9 cellular contexts compared by ENCODE assay signal in the genomic region with DNA sequence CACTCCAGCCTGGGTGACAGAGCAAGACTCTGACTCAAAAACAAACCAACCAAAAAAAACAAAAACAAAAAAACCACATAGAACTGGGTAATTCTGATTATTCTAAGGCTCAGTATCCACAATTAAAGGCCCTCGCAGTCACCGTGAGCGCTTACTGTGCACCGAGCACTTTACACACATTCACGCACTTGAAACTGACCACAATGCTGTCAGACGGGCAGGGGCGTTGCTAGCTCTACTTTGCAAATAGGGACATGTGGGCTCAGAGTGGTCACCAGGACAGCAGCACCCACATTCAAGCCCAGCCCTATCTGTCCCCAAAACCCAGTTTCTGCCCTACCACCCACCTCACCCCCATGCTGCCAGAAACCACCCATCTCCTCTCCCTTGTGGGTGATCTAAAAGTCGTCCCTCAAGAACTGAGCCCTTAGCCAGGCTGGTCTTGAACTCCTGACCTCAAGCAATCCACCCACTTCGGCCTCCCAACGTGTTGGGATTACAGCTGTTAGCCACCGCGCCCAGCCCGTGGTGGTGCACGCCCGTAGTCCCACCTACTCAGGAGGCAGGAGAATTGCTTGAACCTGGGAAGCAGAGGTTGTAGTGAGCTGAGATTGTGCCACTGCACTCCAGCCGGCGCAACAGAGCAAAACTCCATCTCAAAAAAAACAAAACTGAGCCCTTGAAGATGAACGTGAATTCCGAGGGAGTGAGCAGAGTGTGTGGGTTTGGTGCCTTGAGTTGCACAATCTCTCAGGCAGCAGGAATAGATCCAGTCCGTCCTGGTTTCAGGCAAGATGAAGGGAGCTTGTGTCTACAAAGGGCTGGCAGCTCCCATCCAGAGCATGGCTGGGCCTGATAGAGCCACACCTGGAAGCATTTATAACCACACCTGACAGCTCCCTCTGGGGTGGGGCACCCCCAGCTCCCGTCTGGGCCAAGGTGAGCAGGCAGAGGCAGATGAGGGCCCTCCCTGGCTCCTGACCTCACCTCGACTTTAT. TPM values are rescaled to one million over a fixed set of nuclear protein-coding genes. Genes with fewer than 3 reads are reported as not detected.
A peak's percentile ranks its signal among the peaks of the same experiment; 100 is the strongest.
DNase-seq lines count a peak whose midpoint lies in the region; ATAC-seq and TF ChIP-seq lines count a peak whose summit lies in the region.
"Had no signal": no experiment of that assay in that cellular context is flagged by ENCODE, and none has a peak within 500 bp of the region (broad histone marks: within the 10 kb centered on the region; RNA-seq: fewer than 3 reads in every experiment).

No MANE protein-coding gene starts in this region.

- H3K36me3 ChIP-seq in fibroblast of lung (ENCODE audit: control insufficient read depth, insufficient read depth, low read length): no peaks in the 10 kb centered on the region
- H3K36me3 ChIP-seq: SJSA1 had no signal

- H3K9me3 ChIP-seq in fibroblast of lung (ENCODE audit: control insufficient read depth, insufficient read depth, low read depth, low read length): no peaks in the 10 kb centered on the region
- H3K9me3 ChIP-seq: SJSA1 had no signal

- no peaks in the 10 kb centered on the region for H3K79me2 ChIP-seq in fibroblast of lung (ENCODE audit: control insufficient read depth, insufficient read depth, low read length)

- DNase-seq in AG10803 (ENCODE audit: low read depth) (peak; percentile 93), NCI-H226 (peak; percentile 86), fibroblast of lung (ENCODE audit: low read depth in 2 of 2) (peak; percentile 89 to 91), omental fat pad (ENCODE audit: low spot score) (no peak), HUDEP-2 (lab: John Stamatoyannopoulos, UW; ENCODE audit: unreplicated experiment in 76 of 76) (no peak), dermis blood vessel endothelial cell (no peak)
- no peak for DNase-seq in NK-92 treated with Interleukin-12 subunit alpha and Interleukin-12 subunit beta, amount 100 ng/mL, for 24 hours (lab: John Stamatoyannopoulos, UW)

- H3K9ac ChIP-seq in fibroblast of lung (ENCODE audit: insufficient read depth, low read length): no peak overlapping the region

- peak overlapping the region; percentile 13 for H3K27ac ChIP-seq in fibroblast of lung (ENCODE audit: insufficient read depth, low read length)
- H3K27ac ChIP-seq: SJSA1 had no signal

- no peak overlapping the region for H2AFZ ChIP-seq in fibroblast of lung (ENCODE audit: low read length)

- TF ChIP-seq CTCF in AG10803 (conservative IDR thresholded peaks at IDR 0.05; ENCODE audit: low read length) (peak; percentile 37), fibroblast of lung (conservative IDR thresholded peaks at IDR 0.05 in 1 of 2, IDR thresholded peaks at IDR 0.05 in 1 of 2; ENCODE audit: low read depth in 1 of 2, low read length in 2 of 2) (no peak), omental fat pad (IDR thresholded peaks at IDR 0.05) (no peak)

- peaks cover 22% of the 10 kb centered on the region for H3K4me1 ChIP-seq in fibroblast of lung (ENCODE audit: control insufficient read depth, extremely low read depth, insufficient read depth, low read length)

- no peaks in the 10 kb centered on the region for H4K20me1 ChIP-seq in fibroblast of lung (ENCODE audit: control insufficient read depth, extremely low read depth, insufficient read depth, low read length)

- ATAC-seq in omental fat pad (ENCODE audit: low FRiP score) (peak; percentile 37), GM19023 (IDR thresholded peaks at IDR 0.05; ENCODE audit: unreplicated experiment) (no peak)

- no peaks in the 10 kb centered on the region for H3K27me3 ChIP-seq in fibroblast of lung (ENCODE audit: control insufficient read depth, insufficient read depth, low read length)
- H3K27me3 ChIP-seq: SJSA1 had no signal

- peak overlapping the region; percentile 26 for H3K4me3 ChIP-seq in AG10803 (ENCODE audit: low read length)
- no peak overlapping the region for H3K4me3 ChIP-seq in fibroblast of lung (replicated peaks in 1 of 4; ENCODE audit: control extremely low read depth in 1 of 4, insufficient read depth in 1 of 4, low read depth in 3 of 4, low read length in 4 of 4)
- H3K4me3 ChIP-seq: SJSA1 had no signal

- no peak overlapping the region for H3K4me2 ChIP-seq in fibroblast of lung (ENCODE audit: extremely low read depth, insufficient read depth, low read length)

RNA-seq across cellular contexts. Expression of a gene that starts 5.4 kb away (rescaled TPM):
- total RNA-seq in fibroblast of lung (36.2 and 70.0 TPM in 2 replicates), omental fat pad (100 to 1,000 TPM; 178 to 353 (median 267) TPM), dermis blood vessel endothelial cell (109 and 120 TPM in 2 replicates)
- polyA plus RNA-seq in fibroblast of lung: 234 and 235 TPM in 2 replicates
- polyA plus RNA-seq in fibroblast of lung (2012): 950 and 998 TPM in 2 replicates
- 199 and 349 TPM in 2 replicates for polyA minus RNA-seq in fibroblast of lung (ENCODE audit: low replicate concordance)

Comparison
In these comparisons a context has a peak if more than half of its experiments do, and no peak if none do; other contexts are left out.
1. DNase-seq: peak in AG10803 (single experiment), NCI-H226 (single experiment) and fibroblast of lung (2 of 2); none in omental fat pad (single experiment), HUDEP-2 (0 of 76), NK-92 treated with Interleukin-12 subunit alpha and Interleukin-12 subunit beta, amount 100 ng/mL, for 24 hours (single experiment) and dermis blood vessel endothelial cell (single experiment).